13 cellular contexts compared by ENCODE assay signal in genomic region chr22:34866501-34867171, GRCh38.
DNase-seq lines count a peak whose midpoint lies in the region; ATAC-seq and TF ChIP-seq lines count a peak whose summit lies in the region.
"Had no signal": no experiment of that assay in that cellular context is flagged by ENCODE, and none has a peak within 500 bp of the region (broad histone marks: within the 10 kb centered on the region; RNA-seq: fewer than 3 reads in every experiment).

No MANE protein-coding gene starts in this region.

- WGBS in mesenchymal stem cell: 30% methylated on average over 3 of the region's 5 CpGs

- H3K4me3 Mint-ChIP-seq in endothelial cell (ENCODE audit: unreplicated experiment): no peak overlapping the region

- no peaks in the 10 kb centered on the region for H3K4me1 ChIP-seq in mesenchymal stem cell (ENCODE audit: control insufficient read depth, insufficient read depth, low read depth, low read length)
- H3K4me1 ChIP-seq: A549 had no signal

- H3K4ac ChIP-seq in mesenchymal stem cell (ENCODE audit: low read depth in 1 of 2, low read length in 2 of 2): no peak overlapping the region

- no peak overlapping the region for H3K27ac Mint-ChIP-seq in endothelial cell (ENCODE audit: unreplicated experiment)

- H4K91ac ChIP-seq in mesenchymal stem cell (ENCODE audit: low read length): no peak overlapping the region

- H3K9ac ChIP-seq in mesenchymal stem cell (ENCODE audit: low read length): no peak overlapping the region

- H3K4me1 Mint-ChIP-seq in endothelial cell (ENCODE audit: unreplicated experiment): no peaks in the 10 kb centered on the region

- no peaks in the 10 kb centered on the region for H3K36me3 Mint-ChIP-seq in endothelial cell (ENCODE audit: low read depth, unreplicated experiment)

- no peak overlapping the region for H2AFZ ChIP-seq in mesenchymal stem cell (ENCODE audit: low read depth, low read length)

- no peak overlapping the region for H3K4me3 ChIP-seq in mesenchymal stem cell (ENCODE audit: insufficient read depth in 1 of 2, low read depth in 1 of 2, low read length in 2 of 2)
- H3K4me3 ChIP-seq: A549 had no signal

- H3K14ac ChIP-seq in mesenchymal stem cell (ENCODE audit: low read length in 2 of 2): no peak overlapping the region

- H3K27me3 ChIP-seq in mesenchymal stem cell (ENCODE audit: control insufficient read depth in 1 of 2, insufficient read depth in 1 of 2, low read length in 2 of 2): no peaks in the 10 kb centered on the region

- H3K18ac ChIP-seq in mesenchymal stem cell (ENCODE audit: low read depth in 1 of 2, low read length in 2 of 2): no peak overlapping the region

- H3K79me1 ChIP-seq in mesenchymal stem cell (replicated peaks; ENCODE audit: low read length, poor library complexity, severe bottlenecking): no peaks in the 10 kb centered on the region

- H3K9me3 Mint-ChIP-seq in endothelial cell (ENCODE audit: unreplicated experiment): peaks cover 13% of the 10 kb centered on the region

- H2BK12ac ChIP-seq in mesenchymal stem cell (ENCODE audit: low read length in 2 of 2): no peak overlapping the region

- no peak for ATAC-seq in GM18517 (IDR thresholded peaks at IDR 0.05; ENCODE audit: unreplicated experiment)
- ATAC-seq: A549, left ventricle myocardium superior had no signal

- no peak overlapping the region for H3K4me2 ChIP-seq in mesenchymal stem cell (ENCODE audit: low read length, poor library complexity, severe bottlenecking)
- H3K4me2 ChIP-seq: A549 had no signal

- TF ChIP-seq CTCF in endothelial cell (IDR thresholded peaks at IDR 0.05; ENCODE audit: unreplicated experiment): no peak

- no peak overlapping the region for H2AK5ac ChIP-seq in mesenchymal stem cell (ENCODE audit: low read length, severe bottlenecking)

- H3K23ac ChIP-seq in mesenchymal stem cell (ENCODE audit: low read length in 2 of 2): no peak overlapping the region

- H3K9me3 ChIP-seq in mesenchymal stem cell (ENCODE audit: control insufficient read depth, low read length): no peaks in the 10 kb centered on the region
- H3K9me3 ChIP-seq: A549 had no signal

- H2BK5ac ChIP-seq in mesenchymal stem cell (ENCODE audit: low read depth, low read length, poor library complexity, severe bottlenecking): no peak overlapping the region

- DNase-seq in AG20443 (ENCODE audit: low spot score) (peak; percentile 74), NCI-H69 (lab: John Stamatoyannopoulos, UW) (peak; percentile 22), dedifferentiated amniotic fluid mesenchymal stem cell (ENCODE audit: extremely low spot score) (peak; percentile 85), mesenchymal stem cell (peak; percentile 20), HT-29 (ENCODE audit: low spot score) (no peak), endothelial cell (ENCODE audit: low spot score) (no peak), NCI-H526 treated with DMSO at 0.1 percent for 48 hours (lab: John Stamatoyannopoulos, UW) (no peak)
- DNase-seq: GDM1, left ventricle myocardium superior, NCI-H2081, T-helper 9 cell had no signal

- no peak overlapping the region for H3K27ac ChIP-seq in mesenchymal stem cell (ENCODE audit: low read length, poor library complexity, severe bottlenecking)
- H3K27ac ChIP-seq: A549 had no signal

- H3K36me3 ChIP-seq in mesenchymal stem cell (ENCODE audit: control insufficient read depth in 1 of 2, insufficient read depth in 2 of 2, low read depth in 1 of 2, low read length in 2 of 2): no peaks in the 10 kb centered on the region

- H4K8ac ChIP-seq in mesenchymal stem cell (ENCODE audit: low read length): no peak overlapping the region

- no peak overlapping the region for H2BK120ac ChIP-seq in mesenchymal stem cell (ENCODE audit: low read depth, low read length)

- H3K27me3 Mint-ChIP-seq in endothelial cell (ENCODE audit: unreplicated experiment): no peaks in the 10 kb centered on the region

- no peak overlapping the region for H2BK15ac ChIP-seq in mesenchymal stem cell (ENCODE audit: low read depth, poor library complexity, severe bottlenecking)

Comparison
In these comparisons a context has a peak if more than half of its experiments do, and no peak if none do; other contexts are left out.
1. DNase-seq: peak in AG20443 (single experiment), NCI-H69 (single experiment), dedifferentiated amniotic fluid mesenchymal stem cell (single experiment) and mesenchymal stem cell (single experiment); none in HT-29 (single experiment), endothelial cell (single experiment) and NCI-H526 treated with DMSO at 0.1 percent for 48 hours (single experiment).